8 cellular contexts compared by ENCODE assay signal in genomic region chr20:46406200-46406985, GRCh38. TPM values are rescaled to one million over a fixed set of nuclear protein-coding genes. Genes with fewer than 3 reads are reported as not detected.
DNase-seq lines count a peak whose midpoint lies in the region; ATAC-seq and TF ChIP-seq lines count a peak whose summit lies in the region.

Gene ELMO2 (minus strand): TSS chr20:46406615. CDS start chr20:46394482, 12,133 bp downstream.

- peak within 1 kb of the TSS; percentile 69 for H3K9ac ChIP-seq in OCI-LY3 (ENCODE audit: low read length)

- TF ChIP-seq CTCF in OCI-LY3 (IDR thresholded peaks at IDR 0.05; ENCODE audit: low read depth, low read length), result no peak
- peak; percentile 9 for TF ChIP-seq CTCF in mucosa of descending colon (IDR thresholded peaks at IDR 0.05)

- peak; percentile 95 for DNase-seq in D341Med (ENCODE audit: low spot score)
- DNase-seq in HuH-7 (ENCODE audit: low spot score), result peak; percentile 92
- peak; percentile 95 for DNase-seq in activated T-cell treated with anti-CD3 and anti-CD28 coated beads for 1 hour (ENCODE audit: low read depth)
- peak; percentile 98 for DNase-seq in epidermal melanocyte (ENCODE audit: insufficient read length, low spot score)
- DNase-seq in mucosa of descending colon, result peak; percentile 96 to 99 (median 97)
- DNase-seq in stimulated activated CD8-positive, alpha-beta memory T cell treated with anti-CD3 and anti-CD28 coated beads, Interleukin-4, amount 100 ng/mL, for 24 hours (ENCODE audit: low read depth), result peak; percentile 94

- H2AFZ ChIP-seq in OCI-LY3 (ENCODE audit: low read depth, low read length), result peak within 1 kb of the TSS; percentile 84

- ATAC-seq in GM21515 (IDR thresholded peaks at IDR 0.05; ENCODE audit: unreplicated experiment), result peak; percentile 83
- peak; percentile 93 for ATAC-seq in mucosa of descending colon

- no peaks in the 10 kb centered on the region for H3K9me3 ChIP-seq in OCI-LY3 (ENCODE audit: insufficient read depth, low read length)
- H3K9me3 ChIP-seq in mucosa of descending colon, result no peaks in the 10 kb centered on the region

- H3K4me2 ChIP-seq in OCI-LY3 (ENCODE audit: low read length), result peak within 1 kb of the TSS; percentile 79

- H3K79me2 ChIP-seq in OCI-LY3 (ENCODE audit: low read length), result peaks cover 11% of the 10 kb centered on the region

- peaks cover 12% of the 10 kb centered on the region for H3K27me3 ChIP-seq in OCI-LY3 (ENCODE audit: low read depth, low read length)

- 0 out of 2 replicates have a peak within 1 kb of the TSS, but pooled peaks have one; percentile 5 for H3K27ac ChIP-seq in OCI-LY3 (ENCODE audit: low read length)

- H3K4me1 ChIP-seq in OCI-LY3 (ENCODE audit: low read length) (peaks cover 17% of the 10 kb centered on the region), mucosa of descending colon (ENCODE audit: low read depth) (peaks cover 35% of the 10 kb centered on the region)

- H3K36me3 ChIP-seq in OCI-LY3 (replicated peaks; ENCODE audit: low read depth, low read length) (no peaks in the 10 kb centered on the region), mucosa of descending colon (ENCODE audit: low read depth) (no peaks in the 10 kb centered on the region)

- intact Hi-C loops in mucosa of descending colon (cut with DNase I, micrococcal nuclease), result no loop called here

- H3K4me3 ChIP-seq in OCI-LY3 (ENCODE audit: low read length) (peak within 1 kb of the TSS; percentile 79), mucosa of descending colon (peak within 1 kb of the TSS; percentile 80)

- H4K20me1 ChIP-seq in OCI-LY3 (ENCODE audit: insufficient read depth, low read length), result peaks cover 10% of the 10 kb centered on the region; the same call in 1 of the 2 replicates

RNA-seq across cellular contexts. Expression of gene ELMO2, which starts in this region (rescaled TPM):
- 10 to 100 TPM; 21.2 to 46.6 (median 27.1) TPM for total RNA-seq in mucosa of descending colon

Comparison
In these comparisons a context has a peak if more than half of its experiments do, and no peak if none do; other contexts are left out.
1. Peak in every context shown above with its lines: DNase-seq, ATAC-seq, H3K4me3 ChIP-seq and H3K27ac ChIP-seq.